10 cellular contexts compared by ENCODE assay signal in genomic region chr11:86418929-86419328, GRCh38. TPM values are rescaled to one million over a fixed set of nuclear protein-coding genes. Genes with fewer than 3 reads are reported as not detected.
A peak's percentile ranks its signal among the peaks of the same experiment; 100 is the strongest.
DNase-seq lines count a peak whose midpoint lies in the region; ATAC-seq and TF ChIP-seq lines count a peak whose summit lies in the region.
"Had no signal": no experiment of that assay in that cellular context is flagged by ENCODE, and none has a peak within 500 bp of the region (broad histone marks: within the 10 kb centered on the region; RNA-seq: fewer than 3 reads in every experiment).

No MANE protein-coding gene starts in this region.

- H3K4me2 ChIP-seq in PC-9 = no peak overlapping the region

- H3K4me3 Mint-ChIP-seq in Caco-2 (ENCODE audit: unreplicated experiment) (no peak overlapping the region), mesothelial cell of epicardium (no peak overlapping the region)
- H3K4me3 Mint-ChIP-seq: central memory CD8-positive, alpha-beta T cell; T-helper 1 cell treated with Interleukin-12 subunit alpha and Interleukin-12 subunit beta and Interleukin-4 antibody, amounts not matched to agents 30 μg/mL and 1 μg/mL, for 36 hours had no signal

- no peaks in the 10 kb centered on the region for H3K9me3 Mint-ChIP-seq in Caco-2 (ENCODE audit: unreplicated experiment)
- H3K9me3 Mint-ChIP-seq in mesothelial cell of epicardium = no peaks in the 10 kb centered on the region
- H3K9me3 Mint-ChIP-seq: central memory CD8-positive, alpha-beta T cell; T-helper 1 cell treated with Interleukin-12 subunit alpha and Interleukin-12 subunit beta and Interleukin-4 antibody, amounts not matched to agents 30 μg/mL and 1 μg/mL, for 36 hours had no signal

- no peaks in the 10 kb centered on the region for H4K20me1 ChIP-seq in PC-9 (ENCODE audit: insufficient read depth)

- H3K36me3 Mint-ChIP-seq in Caco-2 (ENCODE audit: insufficient read depth, unreplicated experiment) (no peaks in the 10 kb centered on the region), mesothelial cell of epicardium (no peaks in the 10 kb centered on the region)

- TF ChIP-seq CTCF in Caco-2 (IDR thresholded peaks at IDR 0.05; ENCODE audit: insufficient read depth in 1 of 2, low read depth in 1 of 2, low read length in 1 of 2, severe bottlenecking in 1 of 2, unreplicated experiment in 1 of 2) (peak; percentile 31 to 61), PC-9 (conservative IDR thresholded peaks at IDR 0.05) (peak; percentile 26; the same call in 1 of the 2 replicates), fibroblast of pulmonary artery (IDR thresholded peaks at IDR 0.05; ENCODE audit: low read length, missing control alignments) (peak; percentile 11), gastroesophageal sphincter (IDR thresholded peaks at IDR 0.05) (no peak), mesothelial cell of epicardium (IDR thresholded peaks at IDR 0.05; ENCODE audit: unreplicated experiment) (no peak)

- intact Hi-C loops in Caco-2 (cut with micrococcal nuclease; ENCODE audit: unreplicated experiment) = loop anchor here (1.0 to 5.0 kb wide), 4 partner anchors 59 to 822 kb away; partner anchors contain the start of gene HIKESHI
- intact Hi-C loops in PC-9 (cut with micrococcal nuclease; ENCODE audit: unreplicated experiment) = no loop called here

- H3K36me3 ChIP-seq in Caco-2 (ENCODE audit: control insufficient read depth, insufficient read depth, low read length) = no peaks in the 10 kb centered on the region
- no peaks in the 10 kb centered on the region for H3K36me3 ChIP-seq in PC-9 (ENCODE audit: low read depth)
- H3K36me3 ChIP-seq in gastroesophageal sphincter = no peaks in the 10 kb centered on the region

- H3K4me1 Mint-ChIP-seq in Caco-2 (ENCODE audit: low read depth, unreplicated experiment) = peaks cover 33% of the 10 kb centered on the region
- peaks cover 21% of the 10 kb centered on the region for H3K4me1 Mint-ChIP-seq in mesothelial cell of epicardium
- H3K4me1 Mint-ChIP-seq: central memory CD8-positive, alpha-beta T cell had no signal

- TF ChIP-seq POLR2A in gastroesophageal sphincter (IDR thresholded peaks at IDR 0.05) = no peak

- H3K27ac ChIP-seq in PC-9 (no peak overlapping the region), gastroesophageal sphincter (no peak overlapping the region)

- no peak overlapping the region for H2AFZ ChIP-seq in PC-9

- WGBS in gastroesophageal sphincter (ENCODE audit: low coverage in 1 of 2), 2 donors = 17 to 23% methylated on average over 2 of the region's 2 CpGs

- no peak for TF ChIP-seq EP300 in gastroesophageal sphincter (IDR thresholded peaks at IDR 0.05)

- ATAC-seq in GM21423 (IDR thresholded peaks at IDR 0.05; ENCODE audit: unreplicated experiment) (peak; percentile 55), gastroesophageal sphincter (no peak)

- DNase-seq in Caco-2 = peak in 1 of 2 experiments; percentile 46
- no peak for DNase-seq in PC-9
- DNase-seq in fibroblast of pulmonary artery (ENCODE audit: low read depth) = peak; percentile 18
- DNase-seq in NCI-H226 = no peak
- no peak for DNase-seq in H4 (ENCODE audit: low spot score)
- DNase-seq in mesothelial cell of epicardium (ENCODE audit: low spot score in 2 of 2, unreplicated experiment in 2 of 2) = no peak

- H3K27me3 ChIP-seq in Caco-2 (replicated peaks; ENCODE audit: control insufficient read depth, insufficient read depth, low read length) (no peaks in the 10 kb centered on the region), PC-9 (ENCODE audit: insufficient read depth, low read depth) (no peaks in the 10 kb centered on the region), gastroesophageal sphincter (no peaks in the 10 kb centered on the region)

- BruUV-seq in Caco-2 (replicated peaks; lab: Mats Ljungman, UMichigan) = no TSS peak
- no TSS peak for BruUV-seq in PC-9 (replicated peaks; lab: Mats Ljungman, UMichigan)

- H3K9me3 ChIP-seq in Caco-2 = no peaks in the 10 kb centered on the region
- no peaks in the 10 kb centered on the region for H3K9me3 ChIP-seq in PC-9 (ENCODE audit: insufficient read depth, low read depth)
- H3K9me3 ChIP-seq in gastroesophageal sphincter = no peaks in the 10 kb centered on the region

- CTCF ChIA-PET in Caco-2 (lab: Charles Lee) = interaction anchor here (0.8 to 2.0 kb wide), 8 partner anchors 11 to 189 kb away, joined by 3 to 65 read pairs (median 3); no protein-coding TSS in a partner anchor
- CTCF ChIA-PET in PC-9 (lab: Charles Lee) = no interaction called here

- H3K27me3 Mint-ChIP-seq in Caco-2 (ENCODE audit: insufficient read depth, unreplicated experiment) (no peaks in the 10 kb centered on the region), mesothelial cell of epicardium (ENCODE audit: low read depth) (no peaks in the 10 kb centered on the region)
- H3K27me3 Mint-ChIP-seq: central memory CD8-positive, alpha-beta T cell had no signal

- H3K27ac Mint-ChIP-seq in Caco-2 (ENCODE audit: unreplicated experiment) (no peak overlapping the region), mesothelial cell of epicardium (no peak overlapping the region)
- H3K27ac Mint-ChIP-seq: T-helper 1 cell treated with Interleukin-12 subunit alpha and Interleukin-12 subunit beta and Interleukin-4 antibody, amounts not matched to agents 30 μg/mL and 1 μg/mL, for 36 hours had no signal

- H3K79me2 ChIP-seq in PC-9 (ENCODE audit: low read depth) = no peaks in the 10 kb centered on the region

- no peaks in the 10 kb centered on the region for H3K9me2 ChIP-seq in PC-9 (ENCODE audit: insufficient read depth)

- peaks cover 19% of the 10 kb centered on the region for H3K4me1 ChIP-seq in Caco-2
- no peaks in the 10 kb centered on the region for H3K4me1 ChIP-seq in PC-9 (replicated peaks; ENCODE audit: insufficient read depth)
- H3K4me1 ChIP-seq in gastroesophageal sphincter = no peaks in the 10 kb centered on the region

- POLR2A ChIA-PET in Caco-2 (lab: Charles Lee) (interaction anchor here (0.6 kb wide), 1 partner anchor 58 kb away, joined by 3 read pairs; no protein-coding TSS in a partner anchor), PC-9 (lab: Charles Lee; ENCODE audit: unreplicated experiment) (interaction anchor here (0.7 kb wide), 1 partner anchor 1104 kb away, joined by 6 read pairs; no protein-coding TSS in a partner anchor)

- H3F3A ChIP-seq in PC-9 (ENCODE audit: insufficient read depth, low read depth) = no peaks in the 10 kb centered on the region

- H3K4me3 ChIP-seq in Caco-2 (ENCODE audit: low read depth, low read length) = no peak overlapping the region
- no peak overlapping the region for H3K4me3 ChIP-seq in PC-9
- H3K4me3 ChIP-seq in fibroblast of pulmonary artery (replicated peaks; ENCODE audit: low read depth, low read length) = no peak overlapping the region
- no peak overlapping the region for H3K4me3 ChIP-seq in gastroesophageal sphincter

RNA-seq across cellular contexts. Expression of gene CCDC81, which starts 44.2 kb away (rescaled TPM):
- total RNA-seq in Caco-2 (2022) (1.1 and 1.3 TPM in 2 replicates), PC-9 (2021) (0.65 and 1.1 TPM in 2 replicates), gastroesophageal sphincter (1 to 10 TPM in 1 of 4 donors, under 1 TPM in 2, not detected in 1; 0.23 to 3.7 (median 0.40) TPM), mesothelial cell of epicardium (2.4 to 2.8 TPM (median 2.5 TPM) in 3 replicates)
- total RNA-seq in H4 (2014; rRNA removed; shearing (Covaris generic)) = 0.08 TPM in 1 of 2 replicates, not detected in the other

Comparison
In these comparisons a context has a peak if more than half of its experiments do, and no peak if none do; other contexts are left out.
1. CTCF ChIP-seq: peak in Caco-2 (2 of 2), PC-9 (single experiment) and fibroblast of pulmonary artery (single experiment); none in gastroesophageal sphincter (0 of 4) and mesothelial cell of epicardium (single experiment).